12 cellular contexts compared by ENCODE assay signal in the genomic region with DNA sequence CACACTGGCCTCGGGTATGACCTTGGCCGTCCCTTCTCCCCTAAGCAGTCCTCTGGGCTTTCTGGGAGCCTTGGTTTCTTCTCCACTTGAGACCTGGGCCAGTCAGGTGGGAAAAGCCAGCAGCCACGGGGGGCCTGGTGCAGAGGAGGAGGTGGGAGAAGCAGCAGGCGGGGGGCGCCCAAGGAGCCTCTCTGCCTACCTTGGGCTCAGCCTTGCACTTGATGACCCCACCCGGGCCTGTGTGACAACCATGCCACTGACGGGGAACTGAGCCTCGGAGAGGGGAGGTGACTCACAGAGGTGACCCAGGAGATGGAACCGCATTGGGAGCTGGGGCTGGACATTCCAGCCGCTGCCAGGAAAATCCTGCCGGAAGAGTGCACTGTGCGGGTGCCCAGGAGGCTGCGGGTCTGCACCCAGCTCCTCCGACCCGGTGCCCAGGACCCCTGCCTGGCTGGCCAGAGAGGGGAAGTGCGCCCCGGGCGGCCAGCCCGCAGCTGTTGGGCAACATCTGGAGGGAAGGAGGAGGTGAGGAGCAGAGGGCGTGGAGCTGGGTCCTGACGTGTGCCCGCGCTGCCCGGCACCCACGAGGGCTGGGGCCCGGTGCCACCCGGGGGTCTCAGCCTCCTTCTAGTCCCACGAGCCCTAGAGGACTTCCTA. TPM values are rescaled to one million over a fixed set of nuclear protein-coding genes. Genes with fewer than 3 reads are reported as not detected.
A peak's percentile ranks its signal among the peaks of the same experiment; 100 is the strongest.
DNase-seq lines count a peak whose midpoint lies in the region; ATAC-seq and TF ChIP-seq lines count a peak whose summit lies in the region.
"Had no signal": no experiment of that assay in that cellular context is flagged by ENCODE, and none has a peak within 500 bp of the region (broad histone marks: within the 10 kb centered on the region; RNA-seq: fewer than 3 reads in every experiment).

No MANE protein-coding gene starts in this region.

- H3K9me3 ChIP-seq in Panc1 (ENCODE audit: control insufficient read depth, insufficient read depth, low read depth, low read length) (no peaks in the 10 kb centered on the region), hepatocyte (ENCODE audit: low read depth) (no peaks in the 10 kb centered on the region)

- H2AFZ ChIP-seq in hepatocyte, result no peak overlapping the region

- no peaks in the 10 kb centered on the region for H3K36me3 ChIP-seq in Panc1 (ENCODE audit: control insufficient read depth, insufficient read depth, low read length)
- no peaks in the 10 kb centered on the region for H3K36me3 ChIP-seq in hepatocyte (replicated peaks; ENCODE audit: insufficient read depth, low read depth)

- no peaks in the 10 kb centered on the region for H3K9me3 Mint-ChIP-seq in activated CD4-positive, alpha-beta T cell treated with anti-CD3 and anti-CD28 coated beads, Interleukin-2, amount 10 ng/mL, durations not matched to agents 7 days and 5 days
- peaks cover 0 to 7% of the 10 kb centered on the region in 2 donors for H3K9me3 Mint-ChIP-seq in stimulated activated naive CD8-positive, alpha-beta T cell treated with anti-CD3 and anti-CD28 coated beads, Interleukin-15, amount 100 ng/mL, for 72 hours

- no peak overlapping the region for H3K4me3 ChIP-seq in Panc1 (ENCODE audit: low read depth in 2 of 2, low read length in 2 of 2)
- no peak overlapping the region for H3K4me3 ChIP-seq in hepatocyte

- in situ Hi-C loops in Panc1 (cut with HindIII; ENCODE audit: low pct_unique_long_range_greater_than_20kb, low sequenced_read_pairs), result no loop called here

- H3K4me2 ChIP-seq in hepatocyte, result no peak overlapping the region

- 74% methylated on average over 26 of the region's 28 CpGs for WGBS in hepatocyte (ENCODE audit: low lambda C conversion rate, missing lambda C conversion rate)

- CTCF ChIA-PET in activated CD4-positive, alpha-beta T cell treated with anti-CD3 and anti-CD28 coated beads, Interleukin-2, amount 10 ng/mL, durations not matched to agents 7 days and 5 days (lab: Charles Lee), result no interaction called here
- CTCF ChIA-PET in Panc1 (lab: Charles Lee), result interaction anchor here (0.9 kb wide), 1 partner anchor 157 kb away, joined by 3 read pairs; no protein-coding TSS in a partner anchor

- H3K79me2 ChIP-seq in hepatocyte, result no peaks in the 10 kb centered on the region

- intact Hi-C loops in Panc1 (cut with micrococcal nuclease; ENCODE audit: unreplicated experiment), result loop anchor here (5.0 kb wide), 1 partner anchor 523 kb away; no protein-coding TSS in a partner anchor

- no peaks in the 10 kb centered on the region for H3K27me3 Mint-ChIP-seq in activated CD4-positive, alpha-beta T cell treated with anti-CD3 and anti-CD28 coated beads, Interleukin-2, amount 10 ng/mL, durations not matched to agents 7 days and 5 days
- no peaks in the 10 kb centered on the region for H3K27me3 Mint-ChIP-seq in stimulated activated naive CD8-positive, alpha-beta T cell treated with anti-CD3 and anti-CD28 coated beads, Interleukin-15, amount 100 ng/mL, for 72 hours
- H3K27me3 Mint-ChIP-seq: activated naive CD8-positive, alpha-beta T cell had no signal

- TF ChIP-seq CTCF in Panc1 (IDR thresholded peaks at IDR 0.05) (no peak), hepatocyte (IDR thresholded peaks at IDR 0.05; ENCODE audit: poor library complexity) (no peak)

- H3K4me3 Mint-ChIP-seq in activated CD4-positive, alpha-beta T cell treated with anti-CD3 and anti-CD28 coated beads, Interleukin-2, amount 10 ng/mL, durations not matched to agents 7 days and 5 days, result no peak overlapping the region
- H3K4me3 Mint-ChIP-seq in stimulated activated naive CD8-positive, alpha-beta T cell treated with anti-CD3 and anti-CD28 coated beads, Interleukin-15, amount 100 ng/mL, for 72 hours, result no peak overlapping the region
- H3K4me3 Mint-ChIP-seq: activated naive CD8-positive, alpha-beta T cell had no signal

- DNase-seq in activated CD4-positive, alpha-beta T cell treated with anti-CD3 and anti-CD28 coated beads for 48 hours, result peak; percentile 20
- DNase-seq in activated CD4-positive, alpha-beta T cell treated with anti-CD3 and anti-CD28 coated beads, Interleukin-2, amount 10 ng/mL, durations not matched to agents 7 days and 5 days, result no peak
- DNase-seq in Panc1 (ENCODE audit: low read depth, low spot score), result no peak
- DNase-seq in hepatocyte (ENCODE audit: low spot score), result peak; percentile 61
- DNase-seq in stimulated activated naive CD8-positive, alpha-beta T cell treated with anti-CD3 and anti-CD28 coated beads, Interleukin-15, amount 100 ng/mL, for 72 hours, result no peak
- DNase-seq: effector memory CD4-positive, alpha-beta T cell; NCI-H524 treated with DMSO at 0.1 percent for 48 hours; retina had no signal

- no peaks in the 10 kb centered on the region for H3K9me2 ChIP-seq in hepatocyte (replicated peaks; ENCODE audit: insufficient read depth)

- H3K4me1 Mint-ChIP-seq in activated CD4-positive, alpha-beta T cell treated with anti-CD3 and anti-CD28 coated beads, Interleukin-2, amount 10 ng/mL, durations not matched to agents 7 days and 5 days, result no peaks in the 10 kb centered on the region
- no peaks in the 10 kb centered on the region for H3K4me1 Mint-ChIP-seq in stimulated activated naive CD8-positive, alpha-beta T cell treated with anti-CD3 and anti-CD28 coated beads, Interleukin-15, amount 100 ng/mL, for 72 hours

- POLR2A ChIA-PET in activated CD4-positive, alpha-beta T cell treated with anti-CD3 and anti-CD28 coated beads, Interleukin-2, amount 10 ng/mL, durations not matched to agents 7 days and 5 days (lab: Charles Lee), result no interaction called here
- POLR2A ChIA-PET in Panc1 (lab: Charles Lee), result interaction anchor here (0.5 kb wide), 1 partner anchor 182 kb away, joined by 3 read pairs; no protein-coding TSS in a partner anchor

- no peaks in the 10 kb centered on the region for H3K27me3 ChIP-seq in Panc1 (ENCODE audit: control insufficient read depth, insufficient read depth, low read length)
- no peaks in the 10 kb centered on the region for H3K27me3 ChIP-seq in hepatocyte

- H3K36me3 Mint-ChIP-seq in activated CD4-positive, alpha-beta T cell treated with anti-CD3 and anti-CD28 coated beads, Interleukin-2, amount 10 ng/mL, durations not matched to agents 7 days and 5 days (ENCODE audit: low read depth), result no peaks in the 10 kb centered on the region
- H3K36me3 Mint-ChIP-seq: activated naive CD8-positive, alpha-beta T cell had no signal

- H3K27ac Mint-ChIP-seq in activated CD4-positive, alpha-beta T cell treated with anti-CD3 and anti-CD28 coated beads, Interleukin-2, amount 10 ng/mL, durations not matched to agents 7 days and 5 days, result no peak overlapping the region
- no peak overlapping the region for H3K27ac Mint-ChIP-seq in stimulated activated naive CD8-positive, alpha-beta T cell treated with anti-CD3 and anti-CD28 coated beads, Interleukin-15, amount 100 ng/mL, for 72 hours
- H3K27ac Mint-ChIP-seq: activated naive CD8-positive, alpha-beta T cell had no signal

- H3K27ac ChIP-seq in Panc1 (ENCODE audit: low read length) (no peak overlapping the region), hepatocyte (peak overlapping the region; percentile 53)

- ATAC-seq in Panc1 (peak; percentile 71), HG02642 (IDR thresholded peaks at IDR 0.05; ENCODE audit: poor library complexity, unreplicated experiment) (no peak), HG03045 (IDR thresholded peaks at IDR 0.05; ENCODE audit: unreplicated experiment) (no peak), HG03521 (IDR thresholded peaks at IDR 0.05; ENCODE audit: unreplicated experiment) (no peak)
- ATAC-seq in stimulated activated naive CD8-positive, alpha-beta T cell treated with anti-CD3 and anti-CD28 coated beads, Interleukin-15, amount 100 ng/mL, for 72 hours, result peak; percentile 65

- H4K20me1 ChIP-seq in hepatocyte (ENCODE audit: insufficient read depth, poor library complexity, severe bottlenecking), result no peaks in the 10 kb centered on the region

- H3K4me1 ChIP-seq in Panc1 (ENCODE audit: control insufficient read depth, insufficient read depth, low read length) (peaks cover 4% of the 10 kb centered on the region; the same call in 1 of the 2 replicates), hepatocyte (ENCODE audit: insufficient read depth) (no peaks in the 10 kb centered on the region)

- BruUV-seq in Panc1 (replicated peaks; lab: Mats Ljungman, UMichigan), result no TSS peak

RNA-seq across cellular contexts. Expression of a gene that starts 23.4 kb away (rescaled TPM):
- total RNA-seq in activated CD4-positive, alpha-beta T cell treated with anti-CD3 and anti-CD28 coated beads, Interleukin-2, amount 10 ng/mL, durations not matched to agents 7 days and 5 days, result not detected
- 1.1 TPM for total RNA-seq in Panc1 (2021; ENCODE audit: unreplicated experiment)
- polyA plus RNA-seq in Panc1 (2012; ENCODE audit: insufficient read length), result 5.2 TPM
- 4.5 and 5.5 TPM in 2 replicates for total RNA-seq in hepatocyte
- polyA plus RNA-seq in hepatocyte, result 4.3 and 7.3 TPM in 2 replicates

RNA-seq across cellular contexts. Expression of a gene that starts 53.2 kb away (rescaled TPM):
- under 1 TPM; 0.10 TPM for total RNA-seq in activated CD4-positive, alpha-beta T cell treated with anti-CD3 and anti-CD28 coated beads, Interleukin-2, amount 10 ng/mL, durations not matched to agents 7 days and 5 days
- 1.6 TPM for total RNA-seq in Panc1 (2021; ENCODE audit: unreplicated experiment)
- 1.4 TPM for polyA plus RNA-seq in Panc1 (2012; ENCODE audit: insufficient read length)
- 151 and 160 TPM in 2 replicates for total RNA-seq in hepatocyte
- 65.1 and 103 TPM in 2 replicates for polyA plus RNA-seq in hepatocyte

RNA-seq across cellular contexts. Expression of a gene that starts 55.0 kb away (rescaled TPM):
- under 1 TPM; 0.08 to 0.20 TPM for total RNA-seq in activated CD4-positive, alpha-beta T cell treated with anti-CD3 and anti-CD28 coated beads, Interleukin-2, amount 10 ng/mL, durations not matched to agents 7 days and 5 days
- total RNA-seq in Panc1 (2021; ENCODE audit: unreplicated experiment), result 28.6 TPM
- 40.1 TPM for polyA plus RNA-seq in Panc1 (2012; ENCODE audit: insufficient read length)
- 35.1 and 37.4 TPM in 2 replicates for total RNA-seq in hepatocyte
- 35.5 and 44.0 TPM in 2 replicates for polyA plus RNA-seq in hepatocyte

Comparison
In these comparisons a context has a peak if more than half of its experiments do, and no peak if none do; other contexts are left out.
1. DNase-seq: peak in activated CD4-positive, alpha-beta T cell treated with anti-CD3 and anti-CD28 coated beads for 48 hours (single experiment) and hepatocyte (single experiment); none in activated CD4-positive, alpha-beta T cell treated with anti-CD3 and anti-CD28 coated beads, Interleukin-2, amount 10 ng/mL, durations not matched to agents 7 days and 5 days (single experiment), Panc1 (single experiment) and stimulated activated naive CD8-positive, alpha-beta T cell treated with anti-CD3 and anti-CD28 coated beads, Interleukin-15, amount 100 ng/mL, for 72 hours (0 of 2).
2. ATAC-seq: peak in Panc1 (single experiment) and stimulated activated naive CD8-positive, alpha-beta T cell treated with anti-CD3 and anti-CD28 coated beads, Interleukin-15, amount 100 ng/mL, for 72 hours (single experiment); none in HG02642 (single experiment), HG03045 (single experiment) and HG03521 (single experiment).
3. RNA of a gene that starts 53.2 kb away (total RNA-seq): 151 to 160 TPM in hepatocyte; 1.6 TPM in Panc1 (single experiment) and 0.10 TPM in activated CD4-positive, alpha-beta T cell treated with anti-CD3 and anti-CD28 coated beads, Interleukin-2, amount 10 ng/mL, durations not matched to agents 7 days and 5 days; every median in the first group is over 10 times any median in the second.
4. RNA of a gene that starts 55.0 kb away (total RNA-seq): 35.1 to 37.4 TPM in hepatocyte and 28.6 TPM in Panc1 (single experiment); 0.08 to 0.20 TPM in activated CD4-positive, alpha-beta T cell treated with anti-CD3 and anti-CD28 coated beads, Interleukin-2, amount 10 ng/mL, durations not matched to agents 7 days and 5 days; every median in the first group is over 10 times any median in the second.